In genomic region chr12:15779925-15780324, GRCh38 we compare ENCODE assay signal across 23 cellular contexts. TPM values are rescaled to one million over a fixed set of nuclear protein-coding genes. Genes with fewer than 3 reads are reported as not detected.
DNase-seq lines count a peak whose midpoint lies in the region; TF ChIP-seq lines count a peak whose summit lies in the region.
"Had no signal": no experiment of that assay in that cellular context is flagged by ENCODE, and none has a peak within 500 bp of the region (broad histone marks: within the 10 kb centered on the region; RNA-seq: fewer than 3 reads in every experiment).

No MANE protein-coding gene starts in this region.

- H3K4me3 ChIP-seq in brain microvascular endothelial cell (ENCODE audit: low read depth, low read length): no peak overlapping the region
- no peak overlapping the region for H3K4me3 ChIP-seq in transverse colon
- H3K4me3 ChIP-seq in effector memory CD4-positive, alpha-beta T cell (ENCODE audit: insufficient read depth, low read depth, low read length, poor library complexity, severe bottlenecking): no peak overlapping the region
- H3K4me3 ChIP-seq: heart right ventricle, tibial artery had no signal

- H3K36me3 ChIP-seq in brain microvascular endothelial cell (replicated peaks): peaks cover 3% of the 10 kb centered on the region
- no peaks in the 10 kb centered on the region for H3K36me3 ChIP-seq in transverse colon
- no peaks in the 10 kb centered on the region for H3K36me3 ChIP-seq in effector memory CD4-positive, alpha-beta T cell (ENCODE audit: control insufficient read depth, insufficient read depth, low read length)
- H3K36me3 ChIP-seq: heart right ventricle had no signal

- no peak for TF ChIP-seq POLR2A in transverse colon (IDR thresholded peaks at IDR 0.05)

- DNase-seq in HFFc6 (no peak), brain microvascular endothelial cell (no peak), transverse colon (no peak), NCI-H2029 (lab: John Stamatoyannopoulos, UW) (no peak), NCI-H526 (lab: John Stamatoyannopoulos, UW) (no peak)
- DNase-seq in effector memory CD4-positive, alpha-beta T cell: no peak
- DNase-seq: activated CD4-positive, alpha-beta memory T cell treated with anti-CD3 and anti-CD28 coated beads for 36 hours; activated CD8-positive, alpha-beta memory T cell treated with anti-CD3 and anti-CD28 coated beads, Interleukin-2, amount 50 U/mL, for 48 hours; AML-193; aorta; CD8-positive, alpha-beta memory T cell; heart right ventricle; mesendoderm; NCI-H187; right cardiac atrium; T1000; tibial artery had no signal

- peaks cover 88% of the 10 kb centered on the region for H3K4me1 Mint-ChIP-seq in HFFc6 (ENCODE audit: low read depth)
- H3K4me1 Mint-ChIP-seq: activated naive CD4-positive, alpha-beta T cell treated with anti-CD3 and anti-CD28 coated beads, Interleukin-2, amount 50 U/mL, for 24 hours; activated T-helper 17 cell treated with anti-CD3 and anti-CD28 coated beads, Interleukin-2, amount 50 U/mL, for 72 hours; CD8-positive, alpha-beta memory T cell had no signal

- intact Hi-C loops in transverse colon (cut with DNase I; ENCODE audit: low total_unique reads): no loop called here

- peaks cover 15% of the 10 kb centered on the region for H3K36me3 Mint-ChIP-seq in HFFc6 (ENCODE audit: low read depth)
- H3K36me3 Mint-ChIP-seq: activated CD4-positive, alpha-beta memory T cell treated with anti-CD3 and anti-CD28 coated beads for 36 hours; activated naive CD4-positive, alpha-beta T cell treated with anti-CD3 and anti-CD28 coated beads, Interleukin-2, amount 50 U/mL, for 24 hours; natural killer cell treated with Interleukin-12 subunit alpha and Interleukin-12 subunit beta and Interleukin-15 and Interleukin-18, amount 100 ng/mL, for 72 hours had no signal

- TF ChIP-seq EP300 in transverse colon (IDR thresholded peaks at IDR 0.05; ENCODE audit: low read depth): no peak

- in situ Hi-C loops in brain microvascular endothelial cell (cut with HindIII; ENCODE audit: low pct_ligation_motif_present, low sequenced_read_pairs): no loop called here
- in situ Hi-C loops in transverse colon (cut with MboI; ENCODE audit: low pct_ligation_motif_present in 1 of 4, low pct_unique_long_range_greater_than_20kb in 1 of 4, low sequenced_read_pairs in 3 of 4): no loop called here

- TF ChIP-seq CTCF in HFFc6 (IDR thresholded peaks at IDR 0.05): no peak
- no peak for TF ChIP-seq CTCF in brain microvascular endothelial cell (IDR thresholded peaks at IDR 0.05; ENCODE audit: low read depth, low read length, missing control alignments)
- no peak for TF ChIP-seq CTCF in transverse colon (IDR thresholded peaks at IDR 0.05)

- no peaks in the 10 kb centered on the region for H3K27me3 ChIP-seq in brain microvascular endothelial cell (replicated peaks)
- no peaks in the 10 kb centered on the region for H3K27me3 ChIP-seq in layer of hippocampus (ENCODE audit: control insufficient read depth, insufficient read depth, low read length)
- H3K27me3 ChIP-seq in transverse colon: no peaks in the 10 kb centered on the region
- peaks cover 10% of the 10 kb centered on the region for H3K27me3 ChIP-seq in effector memory CD4-positive, alpha-beta T cell (replicated peaks; ENCODE audit: control insufficient read depth, insufficient read depth, low read length, poor library complexity, severe bottlenecking)
- H3K27me3 ChIP-seq: heart right ventricle, tibial artery had no signal

- 35 to 45% methylated on average over 2 of the region's 2 CpGs for WGBS in transverse colon (ENCODE audit: low coverage in 1 of 2), 2 donors

- H3K9me3 ChIP-seq in transverse colon: no peaks in the 10 kb centered on the region
- no peaks in the 10 kb centered on the region for H3K9me3 ChIP-seq in effector memory CD4-positive, alpha-beta T cell (ENCODE audit: control insufficient read depth, low read length)
- H3K9me3 ChIP-seq: heart right ventricle, tibial artery had no signal

- H3K9me3 Mint-ChIP-seq in HFFc6: no peaks in the 10 kb centered on the region
- H3K9me3 Mint-ChIP-seq: activated CD4-positive, alpha-beta memory T cell treated with anti-CD3 and anti-CD28 coated beads for 36 hours; activated naive CD4-positive, alpha-beta T cell treated with anti-CD3 and anti-CD28 coated beads, Interleukin-2, amount 50 U/mL, for 24 hours; activated T-helper 17 cell treated with anti-CD3 and anti-CD28 coated beads, Interleukin-2, amount 50 U/mL, for 72 hours; CD8-positive, alpha-beta memory T cell; natural killer cell treated with Interleukin-12 subunit alpha and Interleukin-12 subunit beta and Interleukin-15 and Interleukin-18, amount 100 ng/mL, for 72 hours; stimulated activated naive CD8-positive, alpha-beta T cell treated with anti-CD3 and anti-CD28 coated beads, Interleukin-15, Interleukin-2, amounts not matched to agents 100 ng/mL and 50 ng/mL, for 24 hours had no signal

- H3K27me3 Mint-ChIP-seq in HFFc6 (ENCODE audit: insufficient read depth): no peaks in the 10 kb centered on the region

- H3K27ac ChIP-seq in brain microvascular endothelial cell (peak overlapping the region; percentile 83), layer of hippocampus (ENCODE audit: low read depth, low read length) (peak overlapping the region; percentile 6), transverse colon (peak overlapping the region; percentile 26 to 75 (median 56))
- no peak overlapping the region for H3K27ac ChIP-seq in effector memory CD4-positive, alpha-beta T cell (ENCODE audit: insufficient read depth, low read length, poor library complexity, severe bottlenecking)
- H3K27ac ChIP-seq: heart right ventricle, parathyroid adenoma, tibial artery had no signal

- peak overlapping the region; percentile 76 for H3K4me3 Mint-ChIP-seq in HFFc6
- H3K4me3 Mint-ChIP-seq: activated CD4-positive, alpha-beta memory T cell treated with anti-CD3 and anti-CD28 coated beads for 36 hours; activated naive CD4-positive, alpha-beta T cell treated with anti-CD3 and anti-CD28 coated beads, Interleukin-2, amount 50 U/mL, for 24 hours; activated T-helper 17 cell treated with anti-CD3 and anti-CD28 coated beads, Interleukin-2, amount 50 U/mL, for 72 hours; CD8-positive, alpha-beta memory T cell; natural killer cell treated with Interleukin-12 subunit alpha and Interleukin-12 subunit beta and Interleukin-15 and Interleukin-18, amount 100 ng/mL, for 72 hours; stimulated activated naive CD8-positive, alpha-beta T cell treated with anti-CD3 and anti-CD28 coated beads, Interleukin-15, Interleukin-2, amounts not matched to agents 100 ng/mL and 50 ng/mL, for 24 hours had no signal

- H3K4me1 ChIP-seq in transverse colon: peaks cover 3 to 82% (median 29%) of the 10 kb centered on the region in 4 donors
- no peaks in the 10 kb centered on the region for H3K4me1 ChIP-seq in effector memory CD4-positive, alpha-beta T cell (ENCODE audit: control insufficient read depth, insufficient read depth, low read length, poor library complexity, severe bottlenecking)
- H3K4me1 ChIP-seq: parathyroid adenoma had no signal

- H3K27ac Mint-ChIP-seq in HFFc6: peak overlapping the region; percentile 84
- H3K27ac Mint-ChIP-seq: activated CD4-positive, alpha-beta memory T cell treated with anti-CD3 and anti-CD28 coated beads for 36 hours; activated naive CD4-positive, alpha-beta T cell treated with anti-CD3 and anti-CD28 coated beads, Interleukin-2, amount 50 U/mL, for 24 hours; activated T-helper 17 cell treated with anti-CD3 and anti-CD28 coated beads, Interleukin-2, amount 50 U/mL, for 72 hours; CD8-positive, alpha-beta memory T cell; natural killer cell treated with Interleukin-12 subunit alpha and Interleukin-12 subunit beta and Interleukin-15 and Interleukin-18, amount 100 ng/mL, for 72 hours; stimulated activated naive CD8-positive, alpha-beta T cell treated with anti-CD3 and anti-CD28 coated beads, Interleukin-15, Interleukin-2, amounts not matched to agents 100 ng/mL and 50 ng/mL, for 24 hours had no signal

RNA-seq across cellular contexts. Expression of gene EPS8, which starts 9.3 kb away (rescaled TPM):
- 10 to 100 TPM; 46.1 to 50.7 (median 46.6) TPM for total RNA-seq in HFFc6 (2021; fragmentation: NEBNext Ultra II Directional; extraction: Animal tissue kit (Norgen Biotek cat#: 25700))
- total RNA-seq in transverse colon: 100 to 1,000 TPM in 3 of 4 donors, 10 to 100 TPM in 1; 55.1 to 180 (median 140) TPM
